16 cellular contexts compared by ENCODE assay signal in genomic region chr2:105257981-105258380, GRCh38. TPM values are rescaled to one million over a fixed set of nuclear protein-coding genes. Genes with fewer than 3 reads are reported as not detected.
DNase-seq lines count a peak whose midpoint lies in the region; ATAC-seq and TF ChIP-seq lines count a peak whose summit lies in the region.
"Had no signal": no experiment of that assay in that cellular context is flagged by ENCODE, and none has a peak within 500 bp of the region (broad histone marks: within the 10 kb centered on the region; RNA-seq: fewer than 3 reads in every experiment).

No MANE protein-coding gene starts in this region.

- H3K4me3 ChIP-seq in naive thymus-derived CD4-positive, alpha-beta T cell (ENCODE audit: low read length): no peak overlapping the region
- H3K4me3 ChIP-seq in lower leg skin (ENCODE audit: low read depth, poor library complexity, severe bottlenecking): no peak overlapping the region
- H3K4me3 ChIP-seq: MG63 had no signal

- WGBS in lower leg skin, 2 donors: 80 to 86% methylated on average over 3 of the region's 3 CpGs

- no TSS peak for BruUV-seq in MCF 10A (replicated peaks; lab: Mats Ljungman, UMichigan)

- POLR2A ChIA-PET in MCF 10A (lab: Yijun Ruan, JAX): interaction anchor here (0.6 kb wide), 1 partner anchor 38 kb away, joined by 3 read pairs; no protein-coding TSS in a partner anchor
- POLR2A ChIA-PET in naive thymus-derived CD4-positive, alpha-beta T cell (lab: Charles Lee): no interaction called here

- intact Hi-C loops in MCF 10A (cut with micrococcal nuclease) (no loop called here), lower leg skin (cut with DNase I; ENCODE audit: low total_unique reads) (no loop called here)
- intact Hi-C loops in naive thymus-derived CD4-positive, alpha-beta T cell (cut with micrococcal nuclease): no loop called here

- TF ChIP-seq CTCF in foreskin keratinocyte (conservative IDR thresholded peaks at IDR 0.05): no peak
- no peak for TF ChIP-seq CTCF in MCF 10A (IDR thresholded peaks at IDR 0.05; ENCODE audit: unreplicated experiment)
- TF ChIP-seq CTCF in lower leg skin (IDR thresholded peaks at IDR 0.05): no peak

- no peak for TF ChIP-seq POLR2A in lower leg skin (IDR thresholded peaks at IDR 0.05)

- H3K4me1 ChIP-seq in foreskin keratinocyte: peaks cover 5% of the 10 kb centered on the region
- no peaks in the 10 kb centered on the region for H3K4me1 ChIP-seq in naive thymus-derived CD4-positive, alpha-beta T cell (ENCODE audit: control insufficient read depth in 2 of 2, insufficient read depth in 2 of 2, low read length in 2 of 2)

- H3K36me3 ChIP-seq in naive thymus-derived CD4-positive, alpha-beta T cell (ENCODE audit: control insufficient read depth in 2 of 3, insufficient read depth in 3 of 3, low read length in 3 of 3): no peaks in the 10 kb centered on the region
- H3K36me3 ChIP-seq: MG63 had no signal

- peak; percentile 31 for ATAC-seq in foreskin keratinocyte
- ATAC-seq in naive thymus-derived CD4-positive, alpha-beta T cell: no peak
- no peak for ATAC-seq in activated naive CD8-positive, alpha-beta T cell treated with anti-CD3 and anti-CD28 coated beads, Interleukin-2, amount 50 U/mL, for 24 hours

- no peaks in the 10 kb centered on the region for H3K27me3 ChIP-seq in foreskin keratinocyte
- H3K27me3 ChIP-seq in naive thymus-derived CD4-positive, alpha-beta T cell (ENCODE audit: control insufficient read depth in 2 of 2, insufficient read depth in 2 of 2, low read length in 2 of 2): no peaks in the 10 kb centered on the region
- H3K27me3 ChIP-seq: MG63 had no signal

- H3K27ac ChIP-seq in foreskin keratinocyte: no peak overlapping the region
- no peak overlapping the region for H3K27ac ChIP-seq in naive thymus-derived CD4-positive, alpha-beta T cell (ENCODE audit: low read depth, low read length)

- H3K4me3 Mint-ChIP-seq in MCF 10A (ENCODE audit: unreplicated experiment): no peak overlapping the region
- no peak overlapping the region for H3K4me3 Mint-ChIP-seq in naive thymus-derived CD4-positive, alpha-beta T cell
- no peak overlapping the region for H3K4me3 Mint-ChIP-seq in activated naive CD8-positive, alpha-beta T cell treated with anti-CD3 and anti-CD28 coated beads, Interleukin-2, amount 50 U/mL, for 24 hours

- no peak overlapping the region for H3K27ac Mint-ChIP-seq in MCF 10A (ENCODE audit: low read depth, unreplicated experiment)
- no peak overlapping the region for H3K27ac Mint-ChIP-seq in naive thymus-derived CD4-positive, alpha-beta T cell
- no peak overlapping the region for H3K27ac Mint-ChIP-seq in activated naive CD8-positive, alpha-beta T cell treated with anti-CD3 and anti-CD28 coated beads, Interleukin-2, amount 50 U/mL, for 24 hours

- CTCF ChIA-PET in MCF 10A (lab: Yijun Ruan, JAX): interaction anchor here (1.2 kb wide), 1 partner anchor 264 kb away, joined by 3 read pairs; no protein-coding TSS in a partner anchor
- CTCF ChIA-PET in naive thymus-derived CD4-positive, alpha-beta T cell (lab: Charles Lee): no interaction called here

- no peaks in the 10 kb centered on the region for H3K27me3 Mint-ChIP-seq in MCF 10A (ENCODE audit: insufficient read depth, unreplicated experiment)
- peaks cover 0 to 5% (median 3%) of the 10 kb centered on the region in 5 donors for H3K27me3 Mint-ChIP-seq in naive thymus-derived CD4-positive, alpha-beta T cell
- no peaks in the 10 kb centered on the region for H3K27me3 Mint-ChIP-seq in activated naive CD8-positive, alpha-beta T cell treated with anti-CD3 and anti-CD28 coated beads, Interleukin-2, amount 50 U/mL, for 24 hours

- no peaks in the 10 kb centered on the region for H3K9me3 ChIP-seq in naive thymus-derived CD4-positive, alpha-beta T cell (ENCODE audit: control insufficient read depth in 2 of 3, low read length in 3 of 3)
- H3K9me3 ChIP-seq: MG63 had no signal

- DNase-seq in GM04503 (ENCODE audit: low read depth) (peak; percentile 37), RPMI7951 (ENCODE audit: low read depth) (peak; percentile 60), foreskin keratinocyte (peak in 1 of 2 donors; percentile 23), MCF 10A (ENCODE audit: unreplicated experiment) (no peak), lower leg skin (ENCODE audit: low spot score in 2 of 2) (no peak)
- no peak for DNase-seq in naive thymus-derived CD4-positive, alpha-beta T cell
- no peak for DNase-seq in activated naive CD8-positive, alpha-beta T cell treated with anti-CD3 and anti-CD28 coated beads, Interleukin-2, amount 50 U/mL, for 24 hours
- DNase-seq: C1 segment of cervical spinal cord, DMS 273 treated with DMSO at 0.1 percent for 48 hours, KBM-7, MG63, NCI-H1105, NCI-H1694 treated with DMSO at 0.1 percent for 48 hours, NCI-H446 treated with DMSO at 0.1 percent for 48 hours, RPMI8226 had no signal

- H3K4me1 Mint-ChIP-seq in MCF 10A (ENCODE audit: insufficient read depth, unreplicated experiment): peaks cover 6% of the 10 kb centered on the region
- H3K4me1 Mint-ChIP-seq in naive thymus-derived CD4-positive, alpha-beta T cell: peaks cover 0 to 2% (median 0%) of the 10 kb centered on the region in 7 donors
- H3K4me1 Mint-ChIP-seq in activated naive CD8-positive, alpha-beta T cell treated with anti-CD3 and anti-CD28 coated beads, Interleukin-2, amount 50 U/mL, for 24 hours: no peaks in the 10 kb centered on the region

- no peaks in the 10 kb centered on the region for H3K9me3 Mint-ChIP-seq in MCF 10A (ENCODE audit: unreplicated experiment)
- H3K9me3 Mint-ChIP-seq in naive thymus-derived CD4-positive, alpha-beta T cell: no peaks in the 10 kb centered on the region
- no peaks in the 10 kb centered on the region for H3K9me3 Mint-ChIP-seq in activated naive CD8-positive, alpha-beta T cell treated with anti-CD3 and anti-CD28 coated beads, Interleukin-2, amount 50 U/mL, for 24 hours

- peaks cover 6% of the 10 kb centered on the region for H3K36me3 Mint-ChIP-seq in MCF 10A (ENCODE audit: insufficient read depth, unreplicated experiment)
- H3K36me3 Mint-ChIP-seq in naive thymus-derived CD4-positive, alpha-beta T cell: peaks cover 0 to 9% (median 4%) of the 10 kb centered on the region in 5 donors
- peaks cover 4% of the 10 kb centered on the region for H3K36me3 Mint-ChIP-seq in activated naive CD8-positive, alpha-beta T cell treated with anti-CD3 and anti-CD28 coated beads, Interleukin-2, amount 50 U/mL, for 24 hours (ENCODE audit: low read depth)

RNA-seq across cellular contexts. Expression of gene GPR45, which starts 16.4 kb away (rescaled TPM):
- total RNA-seq in RPMI7951 (2014; rRNA removed; shearing (Covaris generic)): not detected in 2 replicates
- total RNA-seq in foreskin keratinocyte (not detected in 2 replicates), MCF 10A (2022) (not detected in 2 replicates), lower leg skin (not detected)
- not detected in 2 replicates for polyA plus RNA-seq in foreskin keratinocyte
- total RNA-seq in naive thymus-derived CD4-positive, alpha-beta T cell: not detected
- polyA plus RNA-seq in naive thymus-derived CD4-positive, alpha-beta T cell: under 1 TPM in 1 of 2 donors, not detected in 1; 0.26 TPM
- polyA plus RNA-seq: AG04450 had no signal

Comparison
In these comparisons a context has a peak if more than half of its experiments do, and no peak if none do; other contexts are left out.
1. DNase-seq: peak in GM04503 (single experiment) and RPMI7951 (single experiment); none in MCF 10A (single experiment), naive thymus-derived CD4-positive, alpha-beta T cell (0 of 9), lower leg skin (0 of 2) and activated naive CD8-positive, alpha-beta T cell treated with anti-CD3 and anti-CD28 coated beads, Interleukin-2, amount 50 U/mL, for 24 hours (single experiment).